8 cellular contexts compared by ENCODE assay signal in genomic region chr1:1407101-1407956, GRCh38. TPM values are rescaled to one million over a fixed set of nuclear protein-coding genes. Genes with fewer than 3 reads are reported as not detected.
DNase-seq lines count a peak whose midpoint lies in the region; ATAC-seq and TF ChIP-seq lines count a peak whose summit lies in the region.

MRPL20 (minus strand) TSS chr1:1407293; CDS start chr1:1407217, 76 bp downstream.

- H3K14ac ChIP-seq in IMR-90 (replicated peaks; ENCODE audit: low read depth, low read length): peak within 1 kb of the TSS; percentile 71; the same call in 1 of the 2 replicates

- peaks cover 14 to 57% of the 10 kb centered on the region in 2 experiments for H3K79me1 ChIP-seq in IMR-90 (ENCODE audit: low read depth in 1 of 2, low read length in 2 of 2)

- POLR2A ChIA-PET in IMR-90 (lab: Charles Lee; ENCODE audit: unreplicated experiment): interaction anchor here (0.7 kb wide), 1 partner anchor 32 kb away, joined by 3 read pairs; the partner anchor contains the start of gene AURKAIP1
- POLR2A ChIA-PET in OCI-LY7 (lab: Charles Lee): interaction anchor here (0.9 to 1.0 kb wide), 2 partner anchors 32 to 166 kb away, joined by 3 to 4 read pairs; no protein-coding TSS in a partner anchor

- dilution Hi-C loops in IMR-90 (cut with HindIII; ENCODE audit: low sequenced_read_pairs, unreplicated experiment): no loop called here

- H2BK15ac ChIP-seq in IMR-90 (ENCODE audit: low read depth, low read length): no peak within 1 kb of the TSS

- no peak within 1 kb of the TSS for H3K18ac ChIP-seq in IMR-90 (ENCODE audit: low read depth, low read length)

- H3K9me3 ChIP-seq in IMR-90 (ENCODE audit: control insufficient read depth, insufficient read depth, low read length): peaks cover 3% of the 10 kb centered on the region; the same call in 1 of the 2 replicates
- H3K9me3 ChIP-seq in OCI-LY7 (ENCODE audit: low read length): no peaks in the 10 kb centered on the region
- H3K9me3 ChIP-seq in mononuclear cell (ENCODE audit: low read depth, low read length): no peaks in the 10 kb centered on the region

- peak within 1 kb of the TSS; percentile 91 for H3K4me2 ChIP-seq in IMR-90 (ENCODE audit: low read depth, low read length)
- H3K4me2 ChIP-seq in OCI-LY7 (ENCODE audit: low read length): peak within 1 kb of the TSS; percentile 84

- H3K27me3 ChIP-seq in IMR-90 (ENCODE audit: control insufficient read depth, insufficient read depth, low read length) (no peaks in the 10 kb centered on the region), mononuclear cell (ENCODE audit: insufficient read depth, low read length) (no peaks in the 10 kb centered on the region)

- CTCF ChIA-PET in IMR-90 (lab: Yijun Ruan, JAX): interaction anchor here (1.0 kb wide), 1 partner anchor 34 kb away, joined by 3 read pairs; no protein-coding TSS in a partner anchor
- CTCF ChIA-PET in OCI-LY7 (lab: Charles Lee; ENCODE audit: unreplicated experiment): interaction anchor here (0.5 kb wide), 1 partner anchor 8 kb away, joined by 3 read pairs; the partner anchor contains the start of gene CCNL2

- TF ChIP-seq CTCF in IMR-90 (conservative IDR thresholded peaks at IDR 0.05; ENCODE audit: low read depth, low read length): 0 out of 2 replicates have a peak, but pooled peaks have one; percentile 9
- no peak for TF ChIP-seq CTCF in OCI-LY7 (conservative IDR thresholded peaks at IDR 0.05; ENCODE audit: low read length)
- TF ChIP-seq CTCF in epithelial cell of esophagus (IDR thresholded peaks at IDR 0.05; ENCODE audit: insufficient read depth, low read depth, low read length, missing control alignments): peak; percentile 19

- TF ChIP-seq POLR2A in IMR-90 (IDR thresholded peaks at IDR 0.05; ENCODE audit: low read depth, low read length): peak; percentile 86

- H3K36me3 ChIP-seq in IMR-90 (ENCODE audit: control insufficient read depth, insufficient read depth, low read length): peaks cover 25% of the 10 kb centered on the region
- H3K36me3 ChIP-seq in OCI-LY7 (ENCODE audit: insufficient read depth, low read length): peaks cover 61% of the 10 kb centered on the region

- H3K4me3 ChIP-seq in IMR-90 (ENCODE audit: insufficient read depth, low read depth, low read length) (peak within 1 kb of the TSS; percentile 90), OCI-LY7 (ENCODE audit: low read depth, low read length, poor library complexity, severe bottlenecking) (peak within 1 kb of the TSS; percentile 92), epithelial cell of esophagus (ENCODE audit: low read length) (peak within 1 kb of the TSS; percentile 83), mononuclear cell (ENCODE audit: low read length) (peak within 1 kb of the TSS; percentile 98)

- H3K4me1 ChIP-seq in IMR-90 (ENCODE audit: control insufficient read depth, insufficient read depth, low read length): peaks cover 5% of the 10 kb centered on the region
- H3K4me1 ChIP-seq in OCI-LY7 (ENCODE audit: insufficient read depth, low read length, poor library complexity, severe bottlenecking): peaks cover 18% of the 10 kb centered on the region
- H3K4me1 ChIP-seq in mononuclear cell (ENCODE audit: insufficient read depth, low read length): peaks cover 26% of the 10 kb centered on the region

- H2AK5ac ChIP-seq in IMR-90 (ENCODE audit: low read depth, low read length): peak within 1 kb of the TSS; percentile 88

- TF ChIP-seq RAD21 in IMR-90 (IDR thresholded peaks at IDR 0.05; ENCODE audit: low read length): no peak

- H2AFZ ChIP-seq in IMR-90 (replicated peaks; ENCODE audit: low read length, poor library complexity) (peak within 1 kb of the TSS; percentile 97), OCI-LY7 (ENCODE audit: low read length) (0 out of 2 replicates have a peak within 1 kb of the TSS, but pooled peaks have one; percentile 24)

- peak within 1 kb of the TSS; percentile 83 for H2BK5ac ChIP-seq in IMR-90 (ENCODE audit: low read depth, low read length, poor library complexity, severe bottlenecking)

- peak within 1 kb of the TSS; percentile 83 for H4K5ac ChIP-seq in IMR-90 (ENCODE audit: low read depth, low read length)

- H2AK9ac ChIP-seq in IMR-90 (replicated peaks; ENCODE audit: low read depth, low read length, poor library complexity): peak within 1 kb of the TSS; percentile 86

- DNase-seq in DMS 273 treated with DMSO at 0.1 percent for 48 hours (lab: John Stamatoyannopoulos, UW) (peak; percentile 53), IMR-90 (peak; percentile 86), OCI-LY7 (ENCODE audit: low spot score) (peak; percentile 95), activated T-cell treated with anti-CD3 and anti-CD28 coated beads for 1 hour (ENCODE audit: low read depth) (peak; percentile 93), epithelial cell of esophagus (ENCODE audit: low read depth) (peak; percentile 94)
- peak; percentile 87 to 91 for DNase-seq in stimulated activated CD8-positive, alpha-beta memory T cell treated with anti-CD3 and anti-CD28 coated beads, Interleukin-4, amount 100 ng/mL, for 1 hour (ENCODE audit: low read depth in 2 of 2, low spot score in 1 of 2)

- peaks cover 49% of the 10 kb centered on the region for H3K79me2 ChIP-seq in OCI-LY7 (ENCODE audit: insufficient read depth, low read depth, low read length)

- H3K56ac ChIP-seq in IMR-90 (ENCODE audit: extremely low read depth, insufficient read depth, low read length): peak within 1 kb of the TSS; percentile 72

- no peak within 1 kb of the TSS for H2BK20ac ChIP-seq in IMR-90 (ENCODE audit: low read depth, low read length)

- 0 out of 2 replicates have a peak, but pooled peaks cover 1% of the 10 kb centered on the region for H3K9me1 ChIP-seq in IMR-90 (ENCODE audit: insufficient read depth, low read length)

- peak within 1 kb of the TSS; percentile 83 for H3K9ac ChIP-seq in IMR-90 (ENCODE audit: low read depth, low read length)

- H4K91ac ChIP-seq in IMR-90 (ENCODE audit: insufficient read depth, low read depth, low read length): peak within 1 kb of the TSS; percentile 90

- H3K9me2 ChIP-seq in OCI-LY7 (ENCODE audit: insufficient read depth, low read length): no peaks in the 10 kb centered on the region

- ATAC-seq in GM21528 (IDR thresholded peaks at IDR 0.05; ENCODE audit: low FRiP score, unreplicated experiment) (peak; percentile 92), IMR-90 (ENCODE audit: low read depth) (peak; percentile 94)

- peak within 1 kb of the TSS; percentile 80 for H3K27ac ChIP-seq in IMR-90 (ENCODE audit: insufficient read depth, low read length)
- peak within 1 kb of the TSS; percentile 73 for H3K27ac ChIP-seq in OCI-LY7 (ENCODE audit: low read depth, low read length, poor library complexity, severe bottlenecking)

- peak within 1 kb of the TSS; percentile 88; the same call in 1 of the 2 replicates for H3K23ac ChIP-seq in IMR-90 (ENCODE audit: low read depth, low read length)

- peak within 1 kb of the TSS; percentile 92 for H3K4ac ChIP-seq in IMR-90 (ENCODE audit: low read depth, low read length)

- 1% methylated on average over 54 of the region's 96 CpGs; no CpG with 5 or more reads in 1 of the 2 experiments for WGBS in IMR-90 (ENCODE audit: extremely low coverage in 2 of 2, insufficient read length in 1 of 2), 2 experiments

- H2BK120ac ChIP-seq in IMR-90 (ENCODE audit: low read depth, low read length): no peak within 1 kb of the TSS; the same call in 1 of the 2 replicates

- in situ Hi-C loops in IMR-90 (cut with MboI; ENCODE audit: low sequenced_read_pairs): no loop called here

- intact Hi-C loops in IMR-90 (cut with micrococcal nuclease): loop anchor here (5.0 kb wide), 1 partner anchor 35 kb away; no protein-coding TSS in a partner anchor
- intact Hi-C loops in OCI-LY7 (cut with micrococcal nuclease; ENCODE audit: unreplicated experiment): loop anchor here (5.0 kb wide), 1 partner anchor 105 kb away; the partner anchor contains the start of gene ATAD3A

- BruUV-seq in IMR-90 (replicated peaks; lab: Mats Ljungman, UMichigan) (no TSS peak), OCI-LY7 (replicated peaks; lab: Mats Ljungman, UMichigan) (no TSS peak)

- H4K20me1 ChIP-seq in IMR-90 (ENCODE audit: insufficient read depth, low read length) (peaks cover 19% of the 10 kb centered on the region; the same call in 1 of the 2 replicates), OCI-LY7 (ENCODE audit: insufficient read depth, low read length) (peaks cover 6% of the 10 kb centered on the region)

- H4K8ac ChIP-seq in IMR-90 (ENCODE audit: low read depth in 2 of 2, low read length in 2 of 2): peak within 1 kb of the TSS; percentile 98 to 99

TF ChIP-seq in IMR-90, 13 proteins besides CTCF, POLR2A, EP300 and RAD21:
- TF ChIP-seq MXI1 (IDR thresholded peaks at IDR 0.05; ENCODE audit: borderline replicate concordance, low read depth, low read length) (peak; percentile 79), CHD1 (IDR thresholded peaks at IDR 0.05; ENCODE audit: low read depth, low read length) (no peak), USF2 (IDR thresholded peaks at IDR 0.05; ENCODE audit: low read depth, low read length) (peak; percentile 63; the same call in 1 of the 2 replicates), BHLHE40 (IDR thresholded peaks at IDR 0.05; ENCODE audit: low read depth, low read length) (peak; percentile 35; the same call in 1 of the 2 replicates), MAFK (IDR thresholded peaks at IDR 0.05; ENCODE audit: low read depth, low read length) (no peak), SMC3 (IDR thresholded peaks at IDR 0.05; ENCODE audit: low read depth, low read length) (no peak), MAZ (IDR thresholded peaks at IDR 0.05; ENCODE audit: borderline replicate concordance, low read depth, low read length) (peak; percentile 34; the same call in 1 of the 2 replicates)

RNA-seq across cellular contexts. Expression of gene MRPL20, which starts in this region (rescaled TPM):
- total RNA-seq in IMR-90 (2012; rRNA removed) (141 and 149 TPM in 2 replicates), OCI-LY7 (2022) (116 and 143 TPM in 2 replicates), mononuclear cell (39.5 TPM)
- polyA plus RNA-seq in IMR-90 (2012; rRNA removed): 157 and 172 TPM in 2 replicates
- 121 and 215 TPM in 2 replicates for polyA plus RNA-seq in IMR-90 (2012; cell fraction: cytosol; rRNA removed)
- 86.1 and 87.0 TPM in 2 replicates for polyA plus RNA-seq in IMR-90 (2012; cell fraction: nucleus; rRNA removed; ENCODE audit: low replicate concordance)
- total RNA-seq in OCI-LY7 (2014; rRNA removed; shearing (Covaris generic)): 165 and 196 TPM in 2 replicates

Comparison
In these comparisons a context has a peak if more than half of its experiments do, and no peak if none do; other contexts are left out.
1. Peak in every context shown above with its lines: DNase-seq, ATAC-seq, H3K4me3 ChIP-seq and H3K27ac ChIP-seq.